In the genomic region with DNA sequence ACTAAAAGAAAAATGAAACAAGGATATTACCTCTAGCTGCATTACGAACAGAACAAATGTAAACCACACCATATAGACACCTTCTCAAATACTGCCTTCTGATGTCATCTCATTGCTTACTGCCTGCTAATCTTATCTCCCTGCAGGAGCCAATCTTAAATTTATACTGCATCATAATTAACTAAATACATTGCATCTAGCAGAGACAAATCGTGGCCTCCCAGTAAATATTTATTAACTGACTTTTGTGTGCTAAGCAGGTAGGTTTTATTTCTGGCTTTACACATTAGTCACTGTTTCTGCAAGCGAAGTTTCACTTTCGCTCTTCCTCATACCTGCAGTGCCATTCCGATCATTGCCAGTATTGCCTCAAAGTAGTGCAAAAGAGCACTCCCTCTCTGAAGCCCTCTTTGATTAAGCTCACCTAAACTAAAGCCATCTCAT, we compare ENCODE assay signal across 10 cellular contexts.
A peak's percentile ranks its signal among the peaks of the same experiment; 100 is the strongest.
DNase-seq lines count a peak whose midpoint lies in the region; ATAC-seq and TF ChIP-seq lines count a peak whose summit lies in the region.
"Had no signal": no experiment of that assay in that cellular context is flagged by ENCODE, and none has a peak within 500 bp of the region (broad histone marks: within the 10 kb centered on the region; RNA-seq: fewer than 3 reads in every experiment).

No MANE protein-coding gene starts in this region.

- peak overlapping the region; percentile 30 for H3K4me3 ChIP-seq in OCI-LY7 (ENCODE audit: low read depth, low read length, poor library complexity, severe bottlenecking)

- H3K9me3 ChIP-seq in OCI-LY7 (ENCODE audit: low read length) = no peaks in the 10 kb centered on the region

- H3K27ac Mint-ChIP-seq in immature natural killer cell = peak overlapping the region; percentile 44 to 90 (median 87)

- peaks cover 23 to 42% of the 10 kb centered on the region in 2 donors for H3K4me1 Mint-ChIP-seq in immature natural killer cell

- H3K4me2 ChIP-seq in OCI-LY7 (ENCODE audit: low read length) = peak overlapping the region; percentile 46

- no peaks in the 10 kb centered on the region for H3K9me2 ChIP-seq in OCI-LY7 (ENCODE audit: insufficient read depth, low read length)

- peak overlapping the region; percentile 81 to 95 (median 88) for H3K4me3 Mint-ChIP-seq in immature natural killer cell

- no peaks in the 10 kb centered on the region for H3K36me3 Mint-ChIP-seq in immature natural killer cell

- H4K20me1 ChIP-seq in OCI-LY7 (ENCODE audit: insufficient read depth, low read length) = no peaks in the 10 kb centered on the region

- H3K4me1 ChIP-seq in OCI-LY7 (ENCODE audit: insufficient read depth, low read length, poor library complexity, severe bottlenecking) = no peaks in the 10 kb centered on the region

- peak; percentile 85 for ATAC-seq in HG02610 (IDR thresholded peaks at IDR 0.05; ENCODE audit: unreplicated experiment)
- no peak for ATAC-seq in sciatic nerve

- no peaks in the 10 kb centered on the region for H3K36me3 ChIP-seq in OCI-LY7 (ENCODE audit: insufficient read depth, low read length)

- no peaks in the 10 kb centered on the region for H3K9me3 Mint-ChIP-seq in immature natural killer cell

- intact Hi-C loops in OCI-LY7 (cut with micrococcal nuclease; ENCODE audit: unreplicated experiment) = no loop called here
- intact Hi-C loops in sciatic nerve (cut with DNase I) = no loop called here

- no peak for TF ChIP-seq CTCF in OCI-LY7 (conservative IDR thresholded peaks at IDR 0.05; ENCODE audit: low read length)

- H2AFZ ChIP-seq in OCI-LY7 (ENCODE audit: low read length) = peak overlapping the region; percentile 69; the same call in 1 of the 2 replicates

- POLR2A ChIA-PET in OCI-LY7 (lab: Charles Lee) = interaction anchor here (0.7 kb wide), 1 partner anchor 11 kb away, joined by 3 read pairs; no protein-coding TSS in a partner anchor

- CTCF ChIA-PET in OCI-LY7 (lab: Charles Lee; ENCODE audit: unreplicated experiment) = no interaction called here

- no peak overlapping the region for H3K27ac ChIP-seq in OCI-LY7 (ENCODE audit: low read depth, low read length, poor library complexity, severe bottlenecking)
- H3K27ac ChIP-seq: 22Rv1, VCaP had no signal

- DNase-seq in DMS79 treated with DMSO at 0.1 percent for 48 hours (lab: John Stamatoyannopoulos, UW) = peak; percentile 27
- no peak for DNase-seq in DMS79 (lab: John Stamatoyannopoulos, UW)
- DNase-seq in OCI-LY7 (ENCODE audit: low spot score) = peak; percentile 41
- peak; percentile 30 to 48 (median 46) for DNase-seq in immature natural killer cell
- no peak for DNase-seq in sciatic nerve (ENCODE audit: low spot score)
- no peak for DNase-seq in NCI-H345 treated with DMSO at 0.1 percent for 48 hours (lab: John Stamatoyannopoulos, UW; ENCODE audit: unreplicated experiment)
- DNase-seq in NCI-H446 treated with DMSO at 0.1 percent for 48 hours (lab: John Stamatoyannopoulos, UW) = no peak

- peaks cover 0 to 3% (median 0%) of the 10 kb centered on the region in 3 donors for H3K27me3 Mint-ChIP-seq in immature natural killer cell (ENCODE audit: low read depth in 3 of 3)

- no TSS peak for BruUV-seq in OCI-LY7 (replicated peaks; lab: Mats Ljungman, UMichigan)

- H3K79me2 ChIP-seq in OCI-LY7 (ENCODE audit: insufficient read depth, low read depth, low read length) = no peaks in the 10 kb centered on the region

Comparison
In these comparisons a context has a peak if more than half of its experiments do, and no peak if none do; other contexts are left out.
1. DNase-seq: peak in DMS79 treated with DMSO at 0.1 percent for 48 hours (single experiment), OCI-LY7 (single experiment) and immature natural killer cell (3 of 3); none in DMS79 (single experiment), sciatic nerve (single experiment), NCI-H345 treated with DMSO at 0.1 percent for 48 hours (single experiment) and NCI-H446 treated with DMSO at 0.1 percent for 48 hours (single experiment).